15 cellular contexts compared by ENCODE assay signal in genomic region chr15:75098371-75098770, GRCh38.
DNase-seq lines count a peak whose midpoint lies in the region; ATAC-seq and TF ChIP-seq lines count a peak whose summit lies in the region.
"Had no signal": no experiment of that assay in that cellular context is flagged by ENCODE, and none has a peak within 500 bp of the region (broad histone marks: within the 10 kb centered on the region; RNA-seq: fewer than 3 reads in every experiment).

No MANE protein-coding gene starts in this region.

- no peak overlapping the region for H3K14ac ChIP-seq in neuronal stem cell (ENCODE audit: low read length)

- no peak for TF ChIP-seq POLR2A in adrenal gland (IDR thresholded peaks at IDR 0.05)

- H3K36me3 Mint-ChIP-seq in activated naive CD8-positive, alpha-beta T cell treated with anti-CD3 and anti-CD28 coated beads, Interleukin-2, amount 50 U/mL, for 24 hours (ENCODE audit: low read depth), result peaks cover 2% of the 10 kb centered on the region
- no peaks in the 10 kb centered on the region for H3K36me3 Mint-ChIP-seq in activated naive CD8-positive, alpha-beta T cell treated with anti-CD3 and anti-CD28 coated beads for 36 hours
- no peaks in the 10 kb centered on the region for H3K36me3 Mint-ChIP-seq in stimulated activated memory B cell treated with anti-CD40 and anti-IgM and Interleukin-4, amounts not matched to agents 10 μg/mL and 1 μg/mL and 100 μg/mL, for 72 hours
- H3K36me3 Mint-ChIP-seq: CD8-positive, alpha-beta memory T cell had no signal

- H3K27ac ChIP-seq in coronary artery (no peak overlapping the region), neuronal stem cell (replicated peaks; ENCODE audit: low read length) (no peak overlapping the region), adrenal gland (no peak overlapping the region)
- H3K27ac ChIP-seq: GM23248 had no signal

- H3K79me1 ChIP-seq in neuronal stem cell (ENCODE audit: low read depth, low read length), result no peaks in the 10 kb centered on the region

- no peak overlapping the region for H3K23ac ChIP-seq in neuronal stem cell (ENCODE audit: low read depth, low read length, poor library complexity)

- DNase-seq in activated naive CD8-positive, alpha-beta T cell treated with anti-CD3 and anti-CD28 coated beads, Interleukin-2, amount 50 U/mL, for 24 hours, result no peak
- no peak for DNase-seq in activated naive CD8-positive, alpha-beta T cell treated with anti-CD3 and anti-CD28 coated beads for 36 hours
- DNase-seq in coronary artery (ENCODE audit: low spot score) (peak; percentile 43), neuronal stem cell (ENCODE audit: low spot score) (no peak), ecto neural progenitor cell (ENCODE audit: low spot score) (no peak), adrenal gland (no peak)
- DNase-seq: 8988T; Caco-2; CD8-positive, alpha-beta memory T cell; DND-41; GDM1; GM23248; IMR-90 had no signal

- peak overlapping the region; percentile 37 for H3K9ac ChIP-seq in neuronal stem cell (ENCODE audit: low read depth, low read length, poor library complexity)
- H3K9ac ChIP-seq: GM23248 had no signal

- no peak overlapping the region for H3K27ac Mint-ChIP-seq in activated naive CD8-positive, alpha-beta T cell treated with anti-CD3 and anti-CD28 coated beads, Interleukin-2, amount 50 U/mL, for 24 hours
- H3K27ac Mint-ChIP-seq in activated naive CD8-positive, alpha-beta T cell treated with anti-CD3 and anti-CD28 coated beads for 36 hours, result no peak overlapping the region
- H3K27ac Mint-ChIP-seq in stimulated activated memory B cell treated with anti-CD40 and anti-IgM and Interleukin-4, amounts not matched to agents 10 μg/mL and 1 μg/mL and 100 μg/mL, for 72 hours, result peak overlapping the region; percentile 43

- no CpG with 5 or more reads among the region's 4 CpGs for WGBS in neuronal stem cell (ENCODE audit: extremely low coverage in 2 of 2, insufficient read length in 2 of 2, insufficient replicate concordance in 1 of 2), 2 donors
- 87 to 100% (median 94%) methylated on average over 1 to 4 of the region's 4 CpGs for WGBS in adrenal gland, 4 donors

- H4K91ac ChIP-seq in neuronal stem cell (ENCODE audit: low read depth, low read length, poor library complexity), result no peak overlapping the region

- H3K4me3 ChIP-seq in coronary artery (no peak overlapping the region), neuronal stem cell (ENCODE audit: low read length in 2 of 2) (peak overlapping the region in 1 of 2 donors; percentile 45), adrenal gland (no peak overlapping the region)
- H3K4me3 ChIP-seq: GM23248 had no signal

- no peak overlapping the region for H2BK12ac ChIP-seq in neuronal stem cell (ENCODE audit: low read length)

- H2BK120ac ChIP-seq in neuronal stem cell (ENCODE audit: low read depth, low read length), result no peak overlapping the region

- no peak overlapping the region for H2BK15ac ChIP-seq in neuronal stem cell (ENCODE audit: low read length)

- intact Hi-C loops in adrenal gland (cut with DNase I), result no loop called here

- H2AK5ac ChIP-seq in neuronal stem cell (ENCODE audit: low read depth, low read length), result no peak overlapping the region

- H3K36me3 ChIP-seq in neuronal stem cell (replicated peaks in 1 of 2; ENCODE audit: control insufficient read depth in 2 of 2, insufficient read depth in 2 of 2, low read length in 2 of 2), result no peaks in the 10 kb centered on the region
- no peaks in the 10 kb centered on the region for H3K36me3 ChIP-seq in adrenal gland (replicated peaks in 1 of 2)

- H3K4me2 ChIP-seq in neuronal stem cell (ENCODE audit: insufficient read depth, low read length, poor library complexity, severe bottlenecking), result no peak overlapping the region

- H2AFZ ChIP-seq in neuronal stem cell (ENCODE audit: low read length), result no peak overlapping the region
- H2AFZ ChIP-seq: GM23248 had no signal

- H3K4ac ChIP-seq in neuronal stem cell (ENCODE audit: low read length), result no peak overlapping the region

- H3K4me1 ChIP-seq in neuronal stem cell (ENCODE audit: control insufficient read depth in 2 of 2, insufficient read depth in 1 of 2, low read depth in 1 of 2, low read length in 2 of 2) (no peaks in the 10 kb centered on the region), adrenal gland (replicated peaks in 1 of 2) (no peaks in the 10 kb centered on the region)
- H3K4me1 ChIP-seq: Caco-2 had no signal

- H4K8ac ChIP-seq in neuronal stem cell (ENCODE audit: low read depth, low read length), result no peak overlapping the region

- no peak for TF ChIP-seq CTCF in coronary artery (IDR thresholded peaks at IDR 0.05)
- TF ChIP-seq CTCF in adrenal gland (IDR thresholded peaks at IDR 0.05), result no peak

- peaks cover 20% of the 10 kb centered on the region for H3K4me1 Mint-ChIP-seq in activated naive CD8-positive, alpha-beta T cell treated with anti-CD3 and anti-CD28 coated beads, Interleukin-2, amount 50 U/mL, for 24 hours
- H3K4me1 Mint-ChIP-seq in activated naive CD8-positive, alpha-beta T cell treated with anti-CD3 and anti-CD28 coated beads for 36 hours, result peaks cover 15% of the 10 kb centered on the region
- H3K4me1 Mint-ChIP-seq in stimulated activated memory B cell treated with anti-CD40 and anti-IgM and Interleukin-4, amounts not matched to agents 10 μg/mL and 1 μg/mL and 100 μg/mL, for 72 hours, result peaks cover 36% of the 10 kb centered on the region
- H3K4me1 Mint-ChIP-seq: CD8-positive, alpha-beta memory T cell had no signal

- no peaks in the 10 kb centered on the region for H3K9me3 ChIP-seq in neuronal stem cell (replicated peaks in 1 of 2; ENCODE audit: control insufficient read depth in 2 of 2, insufficient read depth in 1 of 2, low read depth in 1 of 2, low read length in 2 of 2)
- H3K9me3 ChIP-seq in adrenal gland (replicated peaks in 1 of 3), result no peaks in the 10 kb centered on the region
- H3K9me3 ChIP-seq: Caco-2 had no signal

- no peak overlapping the region for H3K18ac ChIP-seq in neuronal stem cell (ENCODE audit: low read length)

- peaks cover 36% of the 10 kb centered on the region for H3K27me3 Mint-ChIP-seq in activated naive CD8-positive, alpha-beta T cell treated with anti-CD3 and anti-CD28 coated beads, Interleukin-2, amount 50 U/mL, for 24 hours
- peaks cover 6% of the 10 kb centered on the region for H3K27me3 Mint-ChIP-seq in activated naive CD8-positive, alpha-beta T cell treated with anti-CD3 and anti-CD28 coated beads for 36 hours
- H3K27me3 Mint-ChIP-seq in stimulated activated memory B cell treated with anti-CD40 and anti-IgM and Interleukin-4, amounts not matched to agents 10 μg/mL and 1 μg/mL and 100 μg/mL, for 72 hours, result peaks cover 40% of the 10 kb centered on the region
- H3K27me3 Mint-ChIP-seq: CD8-positive, alpha-beta memory T cell had no signal

- ATAC-seq in activated naive CD8-positive, alpha-beta T cell treated with anti-CD3 and anti-CD28 coated beads, Interleukin-2, amount 50 U/mL, for 24 hours, result peak; percentile 34
- no peak for ATAC-seq in stimulated activated memory B cell treated with anti-CD40 and anti-IgM and Interleukin-4, amounts not matched to agents 10 μg/mL and 1 μg/mL and 100 μg/mL, for 72 hours
- no peak for ATAC-seq in HG02763 (IDR thresholded peaks at IDR 0.05; ENCODE audit: unreplicated experiment)

- H3K9me3 Mint-ChIP-seq in activated naive CD8-positive, alpha-beta T cell treated with anti-CD3 and anti-CD28 coated beads, Interleukin-2, amount 50 U/mL, for 24 hours, result no peaks in the 10 kb centered on the region
- peaks cover 2% of the 10 kb centered on the region for H3K9me3 Mint-ChIP-seq in activated naive CD8-positive, alpha-beta T cell treated with anti-CD3 and anti-CD28 coated beads for 36 hours
- H3K9me3 Mint-ChIP-seq in stimulated activated memory B cell treated with anti-CD40 and anti-IgM and Interleukin-4, amounts not matched to agents 10 μg/mL and 1 μg/mL and 100 μg/mL, for 72 hours, result peaks cover 3% of the 10 kb centered on the region
- H3K9me3 Mint-ChIP-seq: CD8-positive, alpha-beta memory T cell had no signal

- H3K27me3 ChIP-seq in neuronal stem cell (ENCODE audit: control insufficient read depth in 3 of 3, insufficient read depth in 3 of 3, low read depth in 1 of 3, low read length in 3 of 3) (no peaks in the 10 kb centered on the region), adrenal gland (no peaks in the 10 kb centered on the region)

- H2BK5ac ChIP-seq in neuronal stem cell (ENCODE audit: low read length), result peak overlapping the region; percentile 78

- H3K4me3 Mint-ChIP-seq in activated naive CD8-positive, alpha-beta T cell treated with anti-CD3 and anti-CD28 coated beads, Interleukin-2, amount 50 U/mL, for 24 hours, result no peak overlapping the region
- H3K4me3 Mint-ChIP-seq in activated naive CD8-positive, alpha-beta T cell treated with anti-CD3 and anti-CD28 coated beads for 36 hours, result no peak overlapping the region
- H3K4me3 Mint-ChIP-seq in stimulated activated memory B cell treated with anti-CD40 and anti-IgM and Interleukin-4, amounts not matched to agents 10 μg/mL and 1 μg/mL and 100 μg/mL, for 72 hours, result no peak overlapping the region
- H3K4me3 Mint-ChIP-seq: CD8-positive, alpha-beta memory T cell had no signal
